In the genomic region with DNA sequence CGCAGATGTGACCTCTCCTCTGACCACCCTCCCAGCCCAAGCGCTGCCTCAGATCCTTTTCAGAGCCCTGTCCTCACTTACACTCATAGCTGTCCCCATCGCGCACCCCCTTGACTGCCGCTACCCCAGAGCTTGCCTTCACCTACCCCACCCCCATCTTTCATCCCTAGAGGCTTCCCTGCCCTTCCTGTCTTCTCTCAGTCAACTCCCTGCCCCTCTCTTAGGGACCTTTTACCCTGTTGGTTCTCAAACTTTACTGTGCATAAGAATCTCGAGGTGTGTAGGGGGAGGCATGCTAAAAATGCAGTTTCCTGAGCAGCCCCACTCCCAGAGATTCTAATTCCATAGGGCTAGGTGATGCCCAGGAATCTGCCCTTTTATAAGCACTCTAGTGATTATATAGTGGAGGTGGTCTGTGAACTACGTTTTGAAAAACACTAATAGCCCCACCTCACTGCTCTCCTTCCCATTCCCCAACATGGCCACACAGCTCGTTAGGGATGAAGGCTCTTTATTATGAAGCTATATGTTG, we compare ENCODE assay signal across 8 cellular contexts. TPM values are rescaled to one million over a fixed set of nuclear protein-coding genes. Genes with fewer than 3 reads are reported as not detected.
DNase-seq lines count a peak whose midpoint lies in the region; ATAC-seq and TF ChIP-seq lines count a peak whose summit lies in the region.

No MANE protein-coding gene starts in this region.

- no peaks in the 10 kb centered on the region for H3K9me3 ChIP-seq in Karpas-422 (ENCODE audit: low read length)
- H3K9me3 ChIP-seq in colonic mucosa: no peaks in the 10 kb centered on the region

- H3K27ac ChIP-seq in Karpas-422 (ENCODE audit: low read length) (peak overlapping the region; percentile 74), colonic mucosa (peak overlapping the region; percentile 91)

- H3K27ac Mint-ChIP-seq in natural killer cell treated with Interleukin-12 subunit alpha and Interleukin-12 subunit beta and Interleukin-15 and Interleukin-18, amount 100 ng/mL, for 72 hours: peak overlapping the region; percentile 99 to 100

- H3K4me2 ChIP-seq in Karpas-422 (ENCODE audit: low read depth, low read length, poor library complexity, severe bottlenecking): peak overlapping the region; percentile 88

- H2AFZ ChIP-seq in Karpas-422 (ENCODE audit: low read length): peak overlapping the region; percentile 66; the same call in 1 of the 2 replicates

- no peaks in the 10 kb centered on the region for H4K20me1 ChIP-seq in Karpas-422 (ENCODE audit: insufficient read depth, low read depth, low read length)

- peaks cover 8% of the 10 kb centered on the region; the same call in 1 of the 2 replicates for H3K9me2 ChIP-seq in Karpas-422 (replicated peaks; ENCODE audit: insufficient read depth, low read length)

- intact Hi-C loops in colonic mucosa (cut with DNase I): no loop called here

- H3K4me3 Mint-ChIP-seq in natural killer cell treated with Interleukin-12 subunit alpha and Interleukin-12 subunit beta and Interleukin-15 and Interleukin-18, amount 100 ng/mL, for 72 hours: peak overlapping the region; percentile 93

- ATAC-seq in GM19023 (IDR thresholded peaks at IDR 0.05; ENCODE audit: unreplicated experiment) (peak; percentile 29), HG03565 (IDR thresholded peaks at IDR 0.05; ENCODE audit: unreplicated experiment) (no peak)
- ATAC-seq in natural killer cell treated with Interleukin-12 subunit alpha and Interleukin-12 subunit beta and Interleukin-15 and Interleukin-18, amount 100 ng/mL, for 72 hours: peak in 1 of 2 donors; percentile 52
- no peak for ATAC-seq in activated CD4-positive, CD25-positive, alpha-beta regulatory T cell treated with anti-CD3 and anti-CD28 coated beads, Interleukin-2, amount 50 U/mL, for 24 hours

- peaks cover 8% of the 10 kb centered on the region for H3K36me3 Mint-ChIP-seq in natural killer cell treated with Interleukin-12 subunit alpha and Interleukin-12 subunit beta and Interleukin-15 and Interleukin-18, amount 100 ng/mL, for 72 hours

- no peak for TF ChIP-seq CTCF in colonic mucosa (IDR thresholded peaks at IDR 0.05)

- H3K4me3 ChIP-seq in Karpas-422 (ENCODE audit: low read length) (peak overlapping the region; percentile 86), colonic mucosa (peak overlapping the region; percentile 92)

- H3K36me3 ChIP-seq in Karpas-422 (ENCODE audit: insufficient read depth, low read length) (no peaks in the 10 kb centered on the region; the same call in 1 of the 2 replicates), colonic mucosa (no peaks in the 10 kb centered on the region)

- H3K9ac ChIP-seq in Karpas-422 (ENCODE audit: low read length): peak overlapping the region; percentile 86
- peak overlapping the region; percentile 93 to 97 for H3K9ac ChIP-seq in colonic mucosa (ENCODE audit: low read depth in 2 of 2, low read length in 2 of 2)

- H3K4me1 Mint-ChIP-seq in natural killer cell treated with Interleukin-12 subunit alpha and Interleukin-12 subunit beta and Interleukin-15 and Interleukin-18, amount 100 ng/mL, for 72 hours (ENCODE audit: low read depth in 2 of 2): peaks cover 39 to 42% of the 10 kb centered on the region in 2 donors

- H3K79me2 ChIP-seq in Karpas-422 (ENCODE audit: low read length): peaks cover 56% of the 10 kb centered on the region

- DNase-seq in Karpas-422 (no peak), colonic mucosa (peak; percentile 37), SHP77 treated with DMSO at 0.1 percent for 48 hours (lab: John Stamatoyannopoulos, UW) (no peak), COLO829 (ENCODE audit: low spot score) (no peak)
- no peak for DNase-seq in natural killer cell treated with Interleukin-12 subunit alpha and Interleukin-12 subunit beta and Interleukin-15 and Interleukin-18, amount 100 ng/mL, for 72 hours (ENCODE audit: low spot score)

- H3K27me3 Mint-ChIP-seq in natural killer cell treated with Interleukin-12 subunit alpha and Interleukin-12 subunit beta and Interleukin-15 and Interleukin-18, amount 100 ng/mL, for 72 hours: peaks cover 2 to 8% of the 10 kb centered on the region in 2 donors

- H3K27me3 ChIP-seq in Karpas-422 (ENCODE audit: low read length): no peaks in the 10 kb centered on the region
- H3K27me3 ChIP-seq in colonic mucosa: no peaks in the 10 kb centered on the region

- peaks cover 13% of the 10 kb centered on the region for H3K4me1 ChIP-seq in Karpas-422 (ENCODE audit: low read length)
- H3K4me1 ChIP-seq in colonic mucosa: no peaks in the 10 kb centered on the region

- no peaks in the 10 kb centered on the region for H3K9me3 Mint-ChIP-seq in natural killer cell treated with Interleukin-12 subunit alpha and Interleukin-12 subunit beta and Interleukin-15 and Interleukin-18, amount 100 ng/mL, for 72 hours

RNA-seq across cellular contexts. Expression of gene TM9SF4, which starts 0.7 kb away (rescaled TPM):
- 22.5 and 25.0 TPM in 2 replicates for total RNA-seq in Karpas-422 (2014; rRNA removed; shearing (Covaris generic); ENCODE audit: low replicate concordance)
- total RNA-seq in colonic mucosa: 10 to 100 TPM; 76.7 to 79.9 TPM
- 10 to 100 TPM; 57.9 to 58.1 TPM for total RNA-seq in natural killer cell treated with Interleukin-12 subunit alpha and Interleukin-12 subunit beta and Interleukin-15 and Interleukin-18, amount 100 ng/mL, for 72 hours

RNA-seq across cellular contexts. Expression of gene HCK, which starts 58.2 kb away (rescaled TPM):
- 16.9 and 22.5 TPM in 2 replicates for total RNA-seq in Karpas-422 (2014; rRNA removed; shearing (Covaris generic); ENCODE audit: low replicate concordance)
- total RNA-seq in colonic mucosa: 1 to 10 TPM; 3.7 to 6.6 TPM
- total RNA-seq in natural killer cell treated with Interleukin-12 subunit alpha and Interleukin-12 subunit beta and Interleukin-15 and Interleukin-18, amount 100 ng/mL, for 72 hours: under 1 TPM in 1 of 2 donors, not detected in 1; 0.14 TPM

Comparison
In these comparisons a context has a peak if more than half of its experiments do, and no peak if none do; other contexts are left out.
1. RNA of gene HCK, which starts 58.2 kb away (total RNA-seq): 16.9 to 22.5 TPM in Karpas-422 and 3.7 to 6.6 TPM in colonic mucosa; 0.14 TPM in natural killer cell treated with Interleukin-12 subunit alpha and Interleukin-12 subunit beta and Interleukin-15 and Interleukin-18, amount 100 ng/mL, for 72 hours; every median in the first group is over 4 times any median in the second.